In the genomic region with DNA sequence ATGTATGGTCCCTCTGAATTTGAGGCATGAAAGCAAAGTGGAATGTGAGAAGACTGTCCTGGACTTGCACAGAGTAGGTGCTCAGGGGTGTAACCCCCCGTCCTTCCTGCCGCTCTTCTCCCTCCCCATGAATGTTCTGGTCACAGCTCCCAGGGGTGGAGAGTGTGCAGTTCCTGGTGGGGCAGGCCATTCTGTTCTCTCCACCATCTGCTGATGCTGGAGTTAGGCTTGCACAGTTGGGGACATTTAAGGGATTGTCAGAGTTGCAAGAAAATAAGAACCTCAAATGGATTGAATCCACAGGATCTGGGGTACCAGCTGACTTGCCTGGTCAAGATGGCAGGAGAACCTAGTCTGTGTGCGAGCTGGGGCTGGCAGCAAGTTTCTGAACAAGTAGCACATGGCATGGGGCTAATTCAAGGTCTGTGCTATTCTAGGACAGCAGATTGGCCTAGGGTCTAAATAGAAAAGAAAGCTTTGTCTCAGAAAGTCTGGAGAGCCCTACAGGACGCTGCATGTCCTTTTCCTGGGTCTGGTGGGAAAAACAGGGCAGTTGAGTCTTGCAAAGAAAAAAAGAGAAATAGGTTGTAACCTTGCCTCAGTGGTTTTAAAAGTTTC, we compare ENCODE assay signal across 13 cellular contexts.
A peak's percentile ranks its signal among the peaks of the same experiment; 100 is the strongest.
DNase-seq lines count a peak whose midpoint lies in the region; ATAC-seq, FAIRE-seq and TF ChIP-seq lines count a peak whose summit lies in the region.
"Had no signal": no experiment of that assay in that cellular context is flagged by ENCODE, and none has a peak within 500 bp of the region (broad histone marks: within the 10 kb centered on the region; RNA-seq: fewer than 3 reads in every experiment).

No MANE protein-coding gene starts in this region.

- TF ChIP-seq CTCF in Calu3 (IDR thresholded peaks at IDR 0.05; ENCODE audit: unreplicated experiment): no peak
- no peak for TF ChIP-seq CTCF in MCF 10A (IDR thresholded peaks at IDR 0.05; ENCODE audit: unreplicated experiment)

- peaks cover 8 to 27% of the 10 kb centered on the region in 2 donors for H3K4me1 ChIP-seq in small intestine (ENCODE audit: control insufficient read depth in 2 of 2, insufficient read depth in 1 of 2, low read depth in 1 of 2, low read length in 1 of 2)

- H3K4me1 Mint-ChIP-seq in Calu3 (ENCODE audit: low read depth, unreplicated experiment) (peaks cover 18% of the 10 kb centered on the region), MCF 10A (ENCODE audit: insufficient read depth, unreplicated experiment) (peaks cover 35% of the 10 kb centered on the region)
- H3K4me1 Mint-ChIP-seq: activated CD4-positive, alpha-beta T cell treated with anti-CD3 and anti-CD28 coated beads, Interleukin-2, amount 10 ng/mL, durations not matched to agents 24 days and 14 days; activated naive CD4-positive, alpha-beta T cell treated with anti-CD3 and anti-CD28 coated beads, Interleukin-2, amount 10 ng/mL, durations not matched to agents 7 days and 5 days had no signal

- H3K4me3 Mint-ChIP-seq in Calu3 (ENCODE audit: low read depth, unreplicated experiment) (peak overlapping the region; percentile 26), MCF 10A (ENCODE audit: unreplicated experiment) (peak overlapping the region; percentile 11)
- H3K4me3 Mint-ChIP-seq: activated CD4-positive, alpha-beta T cell treated with anti-CD3 and anti-CD28 coated beads, Interleukin-2, amount 10 ng/mL, durations not matched to agents 24 days and 14 days; activated naive CD4-positive, alpha-beta T cell treated with anti-CD3 and anti-CD28 coated beads, Interleukin-2, amount 10 ng/mL, durations not matched to agents 7 days and 5 days; effector memory CD8-positive, alpha-beta T cell had no signal

- no peaks in the 10 kb centered on the region for H3K9me3 Mint-ChIP-seq in Calu3 (ENCODE audit: low read depth, unreplicated experiment)
- no peaks in the 10 kb centered on the region for H3K9me3 Mint-ChIP-seq in MCF 10A (ENCODE audit: unreplicated experiment)
- H3K9me3 Mint-ChIP-seq: activated CD4-positive, alpha-beta T cell treated with anti-CD3 and anti-CD28 coated beads, Interleukin-2, amount 10 ng/mL, durations not matched to agents 24 days and 14 days; activated naive CD4-positive, alpha-beta T cell treated with anti-CD3 and anti-CD28 coated beads, Interleukin-2, amount 10 ng/mL, durations not matched to agents 7 days and 5 days; effector memory CD8-positive, alpha-beta T cell had no signal

- 63 to 79% (median 73%) methylated on average over 4 of the region's 4 CpGs for WGBS in small intestine, 3 donors

- H3K36me3 Mint-ChIP-seq in Calu3 (ENCODE audit: insufficient read depth, unreplicated experiment) (peaks cover 9% of the 10 kb centered on the region), MCF 10A (ENCODE audit: insufficient read depth, unreplicated experiment) (peaks cover 6% of the 10 kb centered on the region)
- H3K36me3 Mint-ChIP-seq: activated naive CD4-positive, alpha-beta T cell treated with anti-CD3 and anti-CD28 coated beads, Interleukin-2, amount 10 ng/mL, durations not matched to agents 7 days and 5 days had no signal

- no peaks in the 10 kb centered on the region for H3K9me3 ChIP-seq in small intestine (ENCODE audit: control insufficient read depth, low read depth)

- no peak for TF ChIP-seq POLR2A in GM18505 (IDR thresholded peaks at IDR 0.05; ENCODE audit: borderline replicate concordance, extremely low read depth, insufficient read depth, insufficient read length)

- POLR2A ChIA-PET in MCF 10A (lab: Yijun Ruan, JAX): interaction anchor here (0.6 to 6.4 kb wide), 6 partner anchors 15 to 126 kb away, joined by 3 to 57 read pairs (median 4); partner anchors contain the start of gene VAPA

- DNase-seq in Calu3 (no peak), MCF 10A (ENCODE audit: unreplicated experiment) (no peak), left colon (no peak), small intestine (no peak), pons (ENCODE audit: low spot score) (no peak), activated gamma-delta T cell treated with Interleukin-2 at 50 U/mL for 16 hours (no peak)
- DNase-seq: activated CD4-positive, alpha-beta T cell treated with anti-CD3 and anti-CD28 coated beads, Interleukin-2, amount 10 ng/mL, durations not matched to agents 24 days and 14 days; activated naive CD4-positive, alpha-beta T cell treated with anti-CD3 and anti-CD28 coated beads, Interleukin-2, amount 10 ng/mL, durations not matched to agents 7 days and 5 days; effector memory CD8-positive, alpha-beta T cell; occipital lobe had no signal

- CTCF ChIA-PET in Calu3 (lab: Charles Lee): interaction anchor here (0.7 kb wide), 1 partner anchor 13 kb away, joined by 3 read pairs; no protein-coding TSS in a partner anchor
- CTCF ChIA-PET in MCF 10A (lab: Yijun Ruan, JAX): interaction anchor here (0.7 to 0.8 kb wide), 2 partner anchors 11 to 70 kb away, joined by 3 to 4 read pairs; no protein-coding TSS in a partner anchor

- H3K27ac ChIP-seq in small intestine (ENCODE audit: low read depth in 1 of 2, low read length in 1 of 2): peak overlapping the region; percentile 43 to 75

- no peak overlapping the region for H3K4me3 ChIP-seq in small intestine (ENCODE audit: low read depth in 1 of 2, low read length in 2 of 2)

- H3K27me3 Mint-ChIP-seq in Calu3 (ENCODE audit: unreplicated experiment) (no peaks in the 10 kb centered on the region), MCF 10A (ENCODE audit: insufficient read depth, unreplicated experiment) (no peaks in the 10 kb centered on the region)

- H3K27ac Mint-ChIP-seq in Calu3 (ENCODE audit: unreplicated experiment) (peak overlapping the region; percentile 93), MCF 10A (ENCODE audit: low read depth, unreplicated experiment) (peak overlapping the region; percentile 84)
- H3K27ac Mint-ChIP-seq: activated CD4-positive, alpha-beta T cell treated with anti-CD3 and anti-CD28 coated beads, Interleukin-2, amount 10 ng/mL, durations not matched to agents 24 days and 14 days; activated naive CD4-positive, alpha-beta T cell treated with anti-CD3 and anti-CD28 coated beads, Interleukin-2, amount 10 ng/mL, durations not matched to agents 7 days and 5 days; effector memory CD8-positive, alpha-beta T cell had no signal

- no peak for FAIRE-seq in small intestine (lab: Jason Lieb, UNC)
- FAIRE-seq: H1 had no signal

- intact Hi-C loops in Calu3 (cut with micrococcal nuclease; ENCODE audit: unreplicated experiment): loop anchor here (5.0 kb wide), 4 partner anchors 52 to 127 kb away; no protein-coding TSS in a partner anchor
- intact Hi-C loops in MCF 10A (cut with micrococcal nuclease): no loop called here
- intact Hi-C loops in left colon (cut with DNase I, micrococcal nuclease): no loop called here

- H3K36me3 ChIP-seq in small intestine (ENCODE audit: control insufficient read depth in 2 of 2, insufficient read depth in 2 of 2, low read length in 2 of 2): no peaks in the 10 kb centered on the region

- BruUV-seq in Calu3 (replicated peaks; lab: Mats Ljungman, UMichigan): no TSS peak
- TSS peak; percentile 89 for BruUV-seq in MCF 10A (replicated peaks; lab: Mats Ljungman, UMichigan)

- no peaks in the 10 kb centered on the region for H3K27me3 ChIP-seq in small intestine (ENCODE audit: control insufficient read depth in 2 of 2, insufficient read depth in 2 of 2, low read length in 2 of 2)

- peak; percentile 11 for ATAC-seq in left colon
- no peak for ATAC-seq in GM18505 (IDR thresholded peaks at IDR 0.05; ENCODE audit: unreplicated experiment)
- no peak for ATAC-seq in HG03521 (IDR thresholded peaks at IDR 0.05; ENCODE audit: unreplicated experiment)
- ATAC-seq: effector memory CD8-positive, alpha-beta T cell had no signal
